17 cellular contexts compared by ENCODE assay signal in genomic region chr6:6657085-6657819, GRCh38.
A peak's percentile ranks its signal among the peaks of the same experiment; 100 is the strongest.
DNase-seq lines count a peak whose midpoint lies in the region; ATAC-seq, FAIRE-seq and TF ChIP-seq lines count a peak whose summit lies in the region.
"Had no signal": no experiment of that assay in that cellular context is flagged by ENCODE, and none has a peak within 500 bp of the region (broad histone marks: within the 10 kb centered on the region; RNA-seq: fewer than 3 reads in every experiment).

No MANE protein-coding gene starts in this region.

- ATAC-seq in PC-3 (no peak), GM18867 (IDR thresholded peaks at IDR 0.05; ENCODE audit: unreplicated experiment) (no peak)
- no peak for ATAC-seq in stimulated activated naive CD8-positive, alpha-beta T cell treated with anti-CD3 and anti-CD28 coated beads, Interleukin-15, amount 100 ng/mL, for 72 hours

- WGBS in prostate gland: 94% methylated on average over 8 of the region's 8 CpGs

- no peaks in the 10 kb centered on the region for H3K79me2 ChIP-seq in PC-3 (ENCODE audit: low read length)
- no peaks in the 10 kb centered on the region for H3K79me2 ChIP-seq in endothelial cell of umbilical vein (ENCODE audit: control insufficient read depth, insufficient read depth, low read length)

- dilution Hi-C loops in endothelial cell of umbilical vein (cut with MboI; ENCODE audit: extremely low pct_ligation_motif_present, low sequenced_read_pairs): no loop called here

- H2AFZ ChIP-seq in PC-3 (ENCODE audit: low read length) (no peak overlapping the region), endothelial cell of umbilical vein (ENCODE audit: low read depth, low read length) (no peak overlapping the region)

- no peak overlapping the region; the same call in 1 of the 2 replicates for H3K9ac ChIP-seq in PC-3 (ENCODE audit: low read length)
- no peak overlapping the region for H3K9ac ChIP-seq in endothelial cell of umbilical vein (replicated peaks; ENCODE audit: extremely low read depth, insufficient read depth, low read length)

- H3K9me1 ChIP-seq in endothelial cell of umbilical vein (replicated peaks; ENCODE audit: control insufficient read depth, extremely low read depth, insufficient read depth, low read length): no peaks in the 10 kb centered on the region

- in situ Hi-C loops in G401 (cut with HindIII; ENCODE audit: low sequenced_read_pairs): no loop called here

- H3K4me1 ChIP-seq in PC-3 (ENCODE audit: insufficient read depth, low read length): no peaks in the 10 kb centered on the region
- H3K4me1 ChIP-seq in endothelial cell of umbilical vein (ENCODE audit: control insufficient read depth, extremely low read depth, insufficient read depth, low read length): peaks cover 18% of the 10 kb centered on the region
- H3K4me1 ChIP-seq in prostate gland (replicated peaks): no peaks in the 10 kb centered on the region

- H3K36me3 Mint-ChIP-seq in activated naive CD4-positive, alpha-beta T cell treated with anti-CD3 and anti-CD28 coated beads, Interleukin-2, amount 50 U/mL, for 24 hours: peaks cover 2% of the 10 kb centered on the region

- H3K27me3 ChIP-seq in PC-3 (ENCODE audit: low read length) (0 out of 2 replicates have a peak, but pooled peaks cover 10% of the 10 kb centered on the region), endothelial cell of umbilical vein (ENCODE audit: control insufficient read depth in 2 of 2, insufficient read depth in 2 of 2, low read length in 2 of 2) (no peaks in the 10 kb centered on the region), prostate gland (replicated peaks; ENCODE audit: insufficient read depth) (no peaks in the 10 kb centered on the region)

- H3K9me3 ChIP-seq in PC-3 (ENCODE audit: low read length) (no peaks in the 10 kb centered on the region), endothelial cell of umbilical vein (replicated peaks; ENCODE audit: control insufficient read depth, insufficient read depth, low read length) (no peaks in the 10 kb centered on the region), prostate gland (no peaks in the 10 kb centered on the region)

- H3K27ac ChIP-seq in PC-3 (ENCODE audit: low read length): peak overlapping the region; percentile 19; the same call in 1 of the 2 replicates
- no peak overlapping the region for H3K27ac ChIP-seq in endothelial cell of umbilical vein (ENCODE audit: insufficient read depth, low read depth, low read length)
- no peak overlapping the region for H3K27ac ChIP-seq in prostate gland

- H3K4me3 ChIP-seq in PC-3 (ENCODE audit: low read length) (no peak overlapping the region), endothelial cell of umbilical vein (replicated peaks in 1 of 3; ENCODE audit: insufficient read depth in 1 of 3, low read depth in 1 of 3, low read length in 3 of 3) (no peak overlapping the region), prostate gland (no peak overlapping the region)

- no peaks in the 10 kb centered on the region for H3K9me2 ChIP-seq in PC-3 (replicated peaks; ENCODE audit: low read length)

- peaks cover 92% of the 10 kb centered on the region for H3K4me1 Mint-ChIP-seq in activated naive CD4-positive, alpha-beta T cell treated with anti-CD3 and anti-CD28 coated beads, Interleukin-2, amount 50 U/mL, for 24 hours
- peaks cover 98% of the 10 kb centered on the region for H3K4me1 Mint-ChIP-seq in stimulated activated naive CD8-positive, alpha-beta T cell treated with anti-CD3 and anti-CD28 coated beads, Interleukin-15, amount 100 ng/mL, for 72 hours

- H3K4me3 Mint-ChIP-seq in activated naive CD4-positive, alpha-beta T cell treated with anti-CD3 and anti-CD28 coated beads, Interleukin-2, amount 50 U/mL, for 24 hours: no peak overlapping the region
- peak overlapping the region in 1 of 2 donors; percentile 50 for H3K4me3 Mint-ChIP-seq in stimulated activated naive CD8-positive, alpha-beta T cell treated with anti-CD3 and anti-CD28 coated beads, Interleukin-15, amount 100 ng/mL, for 72 hours
- H3K4me3 Mint-ChIP-seq: H9 had no signal

- H3K36me3 ChIP-seq in PC-3 (ENCODE audit: low read depth, low read length) (no peaks in the 10 kb centered on the region), endothelial cell of umbilical vein (ENCODE audit: control insufficient read depth in 2 of 2, extremely low read depth in 1 of 2, insufficient read depth in 2 of 2, low read length in 2 of 2) (no peaks in the 10 kb centered on the region), prostate gland (no peaks in the 10 kb centered on the region)

- POLR2A ChIA-PET in PC-3 (lab: Charles Lee; ENCODE audit: unreplicated experiment): no interaction called here
- POLR2A ChIA-PET in endothelial cell of umbilical vein (lab: Charles Lee): no interaction called here

- CTCF ChIA-PET in PC-3 (lab: Charles Lee) (no interaction called here), endothelial cell of umbilical vein (lab: Charles Lee) (no interaction called here)

- H4K20me1 ChIP-seq in PC-3 (ENCODE audit: low read length) (no peaks in the 10 kb centered on the region), endothelial cell of umbilical vein (replicated peaks; ENCODE audit: control insufficient read depth, extremely low read depth, insufficient read depth, low read length) (no peaks in the 10 kb centered on the region)

- H3K27me3 Mint-ChIP-seq in activated naive CD4-positive, alpha-beta T cell treated with anti-CD3 and anti-CD28 coated beads, Interleukin-2, amount 50 U/mL, for 24 hours: no peaks in the 10 kb centered on the region
- H3K27me3 Mint-ChIP-seq in stimulated activated naive CD8-positive, alpha-beta T cell treated with anti-CD3 and anti-CD28 coated beads, Interleukin-15, amount 100 ng/mL, for 72 hours: no peaks in the 10 kb centered on the region

- TF ChIP-seq CTCF in PC-3 (conservative IDR thresholded peaks at IDR 0.05; ENCODE audit: low read depth, low read length): no peak
- no peak for TF ChIP-seq CTCF in endothelial cell of umbilical vein (IDR thresholded peaks at IDR 0.05; ENCODE audit: extremely low read depth in 1 of 2, insufficient read depth in 1 of 2, low read depth in 1 of 2, low read length in 2 of 2)
- TF ChIP-seq CTCF in prostate gland (IDR thresholded peaks at IDR 0.05): no peak

- no peak for TF ChIP-seq POLR2A in endothelial cell of umbilical vein (IDR thresholded peaks at IDR 0.05; ENCODE audit: low read depth, low read length)
- no peak for TF ChIP-seq POLR2A in prostate gland (IDR thresholded peaks at IDR 0.05)

- no peaks in the 10 kb centered on the region for H3K9me3 Mint-ChIP-seq in activated naive CD4-positive, alpha-beta T cell treated with anti-CD3 and anti-CD28 coated beads, Interleukin-2, amount 50 U/mL, for 24 hours
- H3K9me3 Mint-ChIP-seq in stimulated activated naive CD8-positive, alpha-beta T cell treated with anti-CD3 and anti-CD28 coated beads, Interleukin-15, amount 100 ng/mL, for 72 hours: no peaks in the 10 kb centered on the region

- DNase-seq in activated naive CD4-positive, alpha-beta T cell treated with anti-CD3 and anti-CD28 coated beads, Interleukin-2, amount 50 U/mL, for 16 hours: no peak
- DNase-seq in PC-3: no peak
- DNase-seq in endothelial cell of umbilical vein (ENCODE audit: low read depth, low spot score): no peak
- DNase-seq in stimulated activated naive CD8-positive, alpha-beta T cell treated with anti-CD3 and anti-CD28 coated beads, Interleukin-15, amount 100 ng/mL, for 72 hours: no peak
- no peak for DNase-seq in G401 (ENCODE audit: low spot score)
- DNase-seq in prostate gland (ENCODE audit: low spot score): no peak
- DNase-seq: activated CD8-positive, alpha-beta memory T cell treated with anti-CD3 and anti-CD28 coated beads for 24 hours; aorta; dermis blood vessel endothelial cell; H9; NCI-H1048; NCI-H226; stimulated activated CD4-positive, alpha-beta T cell treated with anti-CD3 and anti-CD28 coated beads, Interleukin-4, amount 100 ng/mL, for 1 hour had no signal

- peak overlapping the region; percentile 84 for H3K27ac Mint-ChIP-seq in activated naive CD4-positive, alpha-beta T cell treated with anti-CD3 and anti-CD28 coated beads, Interleukin-2, amount 50 U/mL, for 24 hours
- H3K27ac Mint-ChIP-seq in stimulated activated naive CD8-positive, alpha-beta T cell treated with anti-CD3 and anti-CD28 coated beads, Interleukin-15, amount 100 ng/mL, for 72 hours: peak overlapping the region; percentile 95 to 99

- intact Hi-C loops in PC-3 (cut with micrococcal nuclease) (no loop called here), endothelial cell of umbilical vein (cut with micrococcal nuclease) (loop anchor here (5.0 kb wide), 1 partner anchor 100 kb away; no protein-coding TSS in a partner anchor), prostate gland (cut with DNase I) (no loop called here)

- no peak for FAIRE-seq in endothelial cell of umbilical vein (lab: Jason Lieb, UNC)
- FAIRE-seq: G401.6, GM18507 had no signal

- BruUV-seq in PC-3 (replicated peaks; lab: Mats Ljungman, UMichigan): no TSS peak
- BruUV-seq in endothelial cell of umbilical vein (replicated peaks; lab: Mats Ljungman, UMichigan): TSS peak; percentile 22

- no peaks in the 10 kb centered on the region for H3F3A ChIP-seq in PC-3 (ENCODE audit: low read length, unreplicated experiment)

- H3K4me2 ChIP-seq in PC-3 (ENCODE audit: low read length) (no peak overlapping the region), endothelial cell of umbilical vein (ENCODE audit: insufficient read depth, low read length) (no peak overlapping the region)

TF ChIP-seq in endothelial cell of umbilical vein, 7 proteins besides CTCF, POLR2A, EP300 and RAD21:
- TF ChIP-seq JUN (IDR thresholded peaks at IDR 0.05; ENCODE audit: borderline replicate concordance, insufficient read depth, insufficient read length, low read depth) (no peak), MYC (IDR thresholded peaks at IDR 0.05; ENCODE audit: low read depth, low read length) (no peak)
